In genomic region chr22:23264610-23265388, GRCh38 we compare ENCODE assay signal across 14 cellular contexts.
A peak's percentile ranks its signal among the peaks of the same experiment; 100 is the strongest.
DNase-seq lines count a peak whose midpoint lies in the region; ATAC-seq and TF ChIP-seq lines count a peak whose summit lies in the region.
"Had no signal": no experiment of that assay in that cellular context is flagged by ENCODE, and none has a peak within 500 bp of the region (broad histone marks: within the 10 kb centered on the region; RNA-seq: fewer than 3 reads in every experiment).

No MANE protein-coding gene starts in this region.

- H3K4me3 ChIP-seq in breast epithelium = no peak overlapping the region
- no peak overlapping the region for H3K4me3 ChIP-seq in mucosa of descending colon
- no peak overlapping the region for H3K4me3 ChIP-seq in tibial artery
- H3K4me3 ChIP-seq: hepatocyte, uterus had no signal

- DNase-seq in Right ventricle myocardium inferior (ENCODE audit: missing footprints) (no peak), cardiac septum (ENCODE audit: low spot score) (no peak), breast epithelium (ENCODE audit: low spot score in 2 of 2) (peak in 1 of 2 donors; percentile 75), mucosa of descending colon (no peak), tibial artery (no peak)
- DNase-seq: NCI-H146, NCI-H69, SHP77, uterus had no signal

- H3K9me3 ChIP-seq in breast epithelium (no peaks in the 10 kb centered on the region), mucosa of descending colon (no peaks in the 10 kb centered on the region), tibial artery (no peaks in the 10 kb centered on the region)
- H3K9me3 ChIP-seq: uterus had no signal

- no peaks in the 10 kb centered on the region for H3K36me3 ChIP-seq in breast epithelium
- no peaks in the 10 kb centered on the region for H3K36me3 ChIP-seq in mucosa of descending colon (ENCODE audit: low read depth)
- peaks cover 39 to 83% (median 68%) of the 10 kb centered on the region in 3 donors for H3K36me3 ChIP-seq in tibial artery
- H3K36me3 ChIP-seq: uterus had no signal

- ATAC-seq in Right ventricle myocardium inferior (peak; percentile 62), mucosa of descending colon (peak; percentile 72), HG03571 (IDR thresholded peaks at IDR 0.05; ENCODE audit: unreplicated experiment) (no peak), HG02885 (IDR thresholded peaks at IDR 0.05; ENCODE audit: poor library complexity, unreplicated experiment) (no peak), GM21528 (IDR thresholded peaks at IDR 0.05; ENCODE audit: low FRiP score, unreplicated experiment) (no peak)

- H3K27ac ChIP-seq in breast epithelium = peak overlapping the region; percentile 79 to 80
- H3K27ac ChIP-seq in tibial artery = peak overlapping the region; percentile 39 to 58
- H3K27ac ChIP-seq: hepatocyte, parathyroid adenoma, uterus had no signal

- TF ChIP-seq CTCF in breast epithelium (IDR thresholded peaks at IDR 0.05) (no peak), mucosa of descending colon (IDR thresholded peaks at IDR 0.05) (no peak), tibial artery (IDR thresholded peaks at IDR 0.05) (no peak)

- no peaks in the 10 kb centered on the region for H3K4me1 ChIP-seq in breast epithelium
- no peaks in the 10 kb centered on the region for H3K4me1 ChIP-seq in mucosa of descending colon (ENCODE audit: low read depth)
- H3K4me1 ChIP-seq in tibial artery = peaks cover 0 to 16% (median 8%) of the 10 kb centered on the region in 4 donors
- H3K4me1 ChIP-seq: parathyroid adenoma, uterus had no signal

- H3K27me3 ChIP-seq in breast epithelium (no peaks in the 10 kb centered on the region), tibial artery (no peaks in the 10 kb centered on the region)
- H3K27me3 ChIP-seq: hepatocyte, uterus had no signal

- intact Hi-C loops in Right ventricle myocardium inferior (cut with DNase I) = no loop called here
- intact Hi-C loops in cardiac septum (cut with DNase I) = loop anchor here (5.0 kb wide), 1 partner anchor 87 kb away; no protein-coding TSS in a partner anchor
- intact Hi-C loops in breast epithelium (cut with DNase I; ENCODE audit: low total_unique reads) = no loop called here
- intact Hi-C loops in mucosa of descending colon (cut with DNase I, micrococcal nuclease) = no loop called here
- intact Hi-C loops in tibial artery (cut with DNase I; ENCODE audit: low total_unique reads) = no loop called here

- no peak for TF ChIP-seq POLR2A in breast epithelium (IDR thresholded peaks at IDR 0.05)

Comparison
In these comparisons a context has a peak if more than half of its experiments do, and no peak if none do; other contexts are left out.
1. ATAC-seq: peak in Right ventricle myocardium inferior (single experiment) and mucosa of descending colon (single experiment); none in HG03571 (single experiment), HG02885 (single experiment) and GM21528 (single experiment).